In genomic region chr16:1984347-1985225, GRCh38 we compare ENCODE assay signal across 8 cellular contexts. TPM values are rescaled to one million over a fixed set of nuclear protein-coding genes. Genes with fewer than 3 reads are reported as not detected.
A peak's percentile ranks its signal among the peaks of the same experiment; 100 is the strongest.
DNase-seq lines count a peak whose midpoint lies in the region; ATAC-seq and TF ChIP-seq lines count a peak whose summit lies in the region.

No MANE protein-coding gene starts in this region.

- POLR2A ChIA-PET in activated CD4-positive, alpha-beta memory T cell treated with anti-CD3 and anti-CD28 coated beads, Interleukin-2, amount 10 ng/mL, durations not matched to agents 7 days and 5 days (lab: Charles Lee) = interaction anchor here (0.8 to 12.7 kb wide), 6 partner anchors 8 to 171 kb away, joined by 4 to 149 read pairs (median 10); partner anchors contain the start of genes NDUFB10, RNF151, RPS2 and TBL3

- peaks cover 40% of the 10 kb centered on the region for H3K27me3 Mint-ChIP-seq in activated CD4-positive, alpha-beta memory T cell treated with anti-CD3 and anti-CD28 coated beads, Interleukin-2, amount 10 ng/mL, durations not matched to agents 7 days and 5 days

- H3K9me3 Mint-ChIP-seq in activated CD4-positive, alpha-beta memory T cell treated with anti-CD3 and anti-CD28 coated beads, Interleukin-2, amount 10 ng/mL, durations not matched to agents 7 days and 5 days = no peaks in the 10 kb centered on the region

- CTCF ChIA-PET in activated CD4-positive, alpha-beta memory T cell treated with anti-CD3 and anti-CD28 coated beads, Interleukin-2, amount 10 ng/mL, durations not matched to agents 7 days and 5 days (lab: Charles Lee) = interaction anchor here (0.7 to 1.7 kb wide), 2 partner anchors 13 to 19 kb away, joined by 3 to 6 read pairs; partner anchors contain the start of gene TBL3

- H3K4me3 ChIP-seq in GM12865 (ENCODE audit: low read depth, low read length) (peak overlapping the region; percentile 91), skeletal muscle tissue (ENCODE audit: low read length in 3 of 3) (peak overlapping the region; percentile 60 to 81 (median 81))

- H3K27ac Mint-ChIP-seq in activated CD4-positive, alpha-beta memory T cell treated with anti-CD3 and anti-CD28 coated beads, Interleukin-2, amount 10 ng/mL, durations not matched to agents 7 days and 5 days = peak overlapping the region; percentile 32

- H3K27me3 ChIP-seq in skeletal muscle tissue (ENCODE audit: control insufficient read depth in 3 of 3, insufficient read depth in 3 of 3, low read length in 3 of 3) = peaks cover 20 to 32% (median 25%) of the 10 kb centered on the region in 3 donors

- peak overlapping the region; percentile 33 to 82 (median 70) for H3K9ac ChIP-seq in skeletal muscle tissue (ENCODE audit: low read depth in 1 of 3, low read length in 3 of 3)

- H3K4me3 Mint-ChIP-seq in activated CD4-positive, alpha-beta memory T cell treated with anti-CD3 and anti-CD28 coated beads, Interleukin-2, amount 10 ng/mL, durations not matched to agents 7 days and 5 days = peak overlapping the region; percentile 80

- peaks cover 13% of the 10 kb centered on the region for H3K36me3 Mint-ChIP-seq in activated CD4-positive, alpha-beta memory T cell treated with anti-CD3 and anti-CD28 coated beads, Interleukin-2, amount 10 ng/mL, durations not matched to agents 7 days and 5 days (ENCODE audit: low read depth)

- TF ChIP-seq CTCF in GM12865 (IDR thresholded peaks at IDR 0.05; ENCODE audit: insufficient read depth, low read depth, low read length, missing control alignments) = no peak

- ATAC-seq in HG02763 (IDR thresholded peaks at IDR 0.05; ENCODE audit: unreplicated experiment) (peak; percentile 3), left ventricle myocardium superior (peak; percentile 4), HG03460 (IDR thresholded peaks at IDR 0.05; ENCODE audit: unreplicated experiment) (no peak)

- H3K4me1 ChIP-seq in skeletal muscle tissue (ENCODE audit: control insufficient read depth in 3 of 3, insufficient read depth in 3 of 3, low read length in 3 of 3) = peaks cover 29 to 56% (median 37%) of the 10 kb centered on the region in 3 donors

- H3K27ac ChIP-seq in skeletal muscle tissue (ENCODE audit: low read depth, low read length) = peak overlapping the region; percentile 47

- H3K4me1 Mint-ChIP-seq in activated CD4-positive, alpha-beta memory T cell treated with anti-CD3 and anti-CD28 coated beads, Interleukin-2, amount 10 ng/mL, durations not matched to agents 7 days and 5 days = peaks cover 32% of the 10 kb centered on the region

- intact Hi-C loops in left ventricle myocardium superior (cut with micrococcal nuclease) = no loop called here

- H3K36me3 ChIP-seq in skeletal muscle tissue (ENCODE audit: control insufficient read depth in 3 of 3, insufficient read depth in 3 of 3, low read length in 3 of 3) = peaks cover 16 to 20% (median 18%) of the 10 kb centered on the region in 3 donors

- no peaks in the 10 kb centered on the region for H3K9me3 ChIP-seq in skeletal muscle tissue (ENCODE audit: control insufficient read depth in 3 of 3, low read length in 3 of 3)

- DNase-seq in GM12865 (ENCODE audit: low read depth) = no peak
- no peak for DNase-seq in activated CD4-positive, alpha-beta memory T cell treated with anti-CD3 and anti-CD28 coated beads, Interleukin-2, amount 10 ng/mL, durations not matched to agents 7 days and 5 days
- DNase-seq in left ventricle myocardium superior = peak; percentile 53
- DNase-seq in dermis blood vessel endothelial cell = no peak
- DNase-seq in DMS153 treated with DMSO at 0.1 percent for 48 hours (lab: John Stamatoyannopoulos, UW; ENCODE audit: unreplicated experiment) = no peak

RNA-seq across cellular contexts. Expression of gene GFER, which starts 0.6 kb away (rescaled TPM):
- 10 to 100 TPM; 29.1 to 32.0 TPM for total RNA-seq in activated CD4-positive, alpha-beta memory T cell treated with anti-CD3 and anti-CD28 coated beads, Interleukin-2, amount 10 ng/mL, durations not matched to agents 7 days and 5 days
- 32.2 TPM for total RNA-seq in left ventricle myocardium superior
- 4.7 TPM for total RNA-seq in skeletal muscle tissue
- 9.0 and 13.4 TPM in 2 replicates for total RNA-seq in dermis blood vessel endothelial cell

RNA-seq across cellular contexts. Expression of gene NOXO1, which starts 3.3 kb away (rescaled TPM):
- total RNA-seq in activated CD4-positive, alpha-beta memory T cell treated with anti-CD3 and anti-CD28 coated beads, Interleukin-2, amount 10 ng/mL, durations not matched to agents 7 days and 5 days = under 1 TPM in 1 of 2 experiments, not detected in 1; 0.23 TPM
- total RNA-seq in left ventricle myocardium superior (not detected), skeletal muscle tissue (1.6 TPM), dermis blood vessel endothelial cell (0.34 TPM in 1 of 2 replicates, not detected in the other)

RNA-seq across cellular contexts. Expression of gene SYNGR3, which starts 5.2 kb away (rescaled TPM):
- total RNA-seq in activated CD4-positive, alpha-beta memory T cell treated with anti-CD3 and anti-CD28 coated beads, Interleukin-2, amount 10 ng/mL, durations not matched to agents 7 days and 5 days = 10 to 100 TPM; 12.3 to 12.6 TPM
- total RNA-seq in left ventricle myocardium superior = 1.0 TPM
- 0.52 TPM for total RNA-seq in skeletal muscle tissue
- 1.6 and 2.4 TPM in 2 replicates for total RNA-seq in dermis blood vessel endothelial cell

RNA-seq across cellular contexts. Expression of gene TBL3, which starts 12.7 kb away (rescaled TPM):
- total RNA-seq in activated CD4-positive, alpha-beta memory T cell treated with anti-CD3 and anti-CD28 coated beads, Interleukin-2, amount 10 ng/mL, durations not matched to agents 7 days and 5 days = 10 to 100 TPM; 27.7 to 28.7 TPM
- total RNA-seq in left ventricle myocardium superior = 24.4 TPM
- 18.8 TPM for total RNA-seq in skeletal muscle tissue
- total RNA-seq in dermis blood vessel endothelial cell = 46.1 and 71.8 TPM in 2 replicates

RNA-seq across cellular contexts. Expression of gene RNF151, which starts 17.9 kb away (rescaled TPM):
- total RNA-seq in activated CD4-positive, alpha-beta memory T cell treated with anti-CD3 and anti-CD28 coated beads, Interleukin-2, amount 10 ng/mL, durations not matched to agents 7 days and 5 days = not detected
- total RNA-seq in left ventricle myocardium superior (not detected), skeletal muscle tissue (not detected), dermis blood vessel endothelial cell (not detected in 2 replicates)
